In genomic region chr5:125491986-125492385, GRCh38 we compare ENCODE assay signal across 31 cellular contexts.
DNase-seq lines count a peak whose midpoint lies in the region; FAIRE-seq and TF ChIP-seq lines count a peak whose summit lies in the region.
"Had no signal": no experiment of that assay in that cellular context is flagged by ENCODE, and none has a peak within 500 bp of the region (broad histone marks: within the 10 kb centered on the region; RNA-seq: fewer than 3 reads in every experiment).

No MANE protein-coding gene starts in this region.

- H3K4me3 Mint-ChIP-seq in mesothelial cell of epicardium: no peak overlapping the region
- no peak overlapping the region for H3K4me3 Mint-ChIP-seq in activated CD4-positive, alpha-beta T cell treated with anti-CD3 and anti-CD28 coated beads, Interleukin-2, amount 10 ng/mL, durations not matched to agents 7 days and 5 days
- H3K4me3 Mint-ChIP-seq: activated CD4-positive, alpha-beta T cell treated with anti-CD3 and anti-CD28 coated beads, Interleukin-2, amount 10 ng/mL, durations not matched to agents 24 days and 14 days; activated CD8-positive, alpha-beta memory T cell treated with anti-CD3 and anti-CD28 coated beads, Interleukin-2, amount 10 ng/mL, durations not matched to agents 7 days and 5 days; activated naive CD8-positive, alpha-beta T cell treated with anti-CD3 and anti-CD28 coated beads, Interleukin-2, amount 10 ng/mL, durations not matched to agents 7 days and 5 days; B cell; brain; endodermal cell; stimulated activated naive CD8-positive, alpha-beta T cell treated with anti-CD3 and anti-CD28 coated beads, Interleukin-15, Interleukin-2, amounts not matched to agents 100 ng/mL and 50 ng/mL, for 24 hours had no signal

- no peak overlapping the region for H4K91ac ChIP-seq in H1 (replicated peaks; ENCODE audit: insufficient read length, low read length)

- H3K4ac ChIP-seq in H1 (replicated peaks; ENCODE audit: insufficient read length, low read depth, low read length): no peak overlapping the region

- H3K27ac Mint-ChIP-seq in mesothelial cell of epicardium: peak overlapping the region; percentile 40
- H3K27ac Mint-ChIP-seq in activated CD4-positive, alpha-beta T cell treated with anti-CD3 and anti-CD28 coated beads, Interleukin-2, amount 10 ng/mL, durations not matched to agents 7 days and 5 days: no peak overlapping the region
- H3K27ac Mint-ChIP-seq: activated CD4-positive, alpha-beta T cell treated with anti-CD3 and anti-CD28 coated beads, Interleukin-2, amount 10 ng/mL, durations not matched to agents 24 days and 14 days; activated CD8-positive, alpha-beta memory T cell treated with anti-CD3 and anti-CD28 coated beads, Interleukin-2, amount 10 ng/mL, durations not matched to agents 7 days and 5 days; activated naive CD8-positive, alpha-beta T cell treated with anti-CD3 and anti-CD28 coated beads, Interleukin-2, amount 10 ng/mL, durations not matched to agents 7 days and 5 days; B cell; endodermal cell; stimulated activated naive CD8-positive, alpha-beta T cell treated with anti-CD3 and anti-CD28 coated beads, Interleukin-15, Interleukin-2, amounts not matched to agents 100 ng/mL and 50 ng/mL, for 24 hours had no signal

- no peak overlapping the region for H3K23ac ChIP-seq in H1 (ENCODE audit: insufficient read length)

- H4K5ac ChIP-seq in H1 (ENCODE audit: insufficient read length, low read depth, low read length): no peak overlapping the region

- no peak overlapping the region for H2BK20ac ChIP-seq in H1 (ENCODE audit: low read length)

- H2BK5ac ChIP-seq in H1 (ENCODE audit: low read depth, low read length): no peak overlapping the region

- no peak for TF ChIP-seq RAD21 in H1 (IDR thresholded peaks at IDR 0.05 in 1 of 2, conservative IDR thresholded peaks at IDR 0.05 in 1 of 2; ENCODE audit: low read depth in 2 of 2, low read length in 2 of 2)

- H2AFZ ChIP-seq in H1 (ENCODE audit: low read length): peak overlapping the region; percentile 77
- H2AFZ ChIP-seq: GM23248 had no signal

- no peak overlapping the region for H2BK15ac ChIP-seq in H1 (ENCODE audit: low read length)

- H4K8ac ChIP-seq in H1 (ENCODE audit: extremely low read depth, insufficient read depth, low read length): no peak overlapping the region

- POLR2A ChIA-PET in H1 (lab: Charles Lee; ENCODE audit: partially characterized antibody): no interaction called here
- POLR2A ChIA-PET in activated CD4-positive, alpha-beta T cell treated with anti-CD3 and anti-CD28 coated beads, Interleukin-2, amount 10 ng/mL, durations not matched to agents 7 days and 5 days (lab: Charles Lee): no interaction called here

- peaks cover 3 to 9% of the 10 kb centered on the region in 2 experiments; a peak in 3 of 4 replicates for H3K9me3 ChIP-seq in H1 (ENCODE audit: insufficient read depth in 2 of 2, low read depth in 1 of 2, low read length in 1 of 2)
- H3K9me3 ChIP-seq: neutrophil, tibial artery had no signal

- peaks cover 0 to 4% (median 3%) of the 10 kb centered on the region in 4 experiments; a peak in 2 of 7 replicates for H3K4me1 ChIP-seq in H1 (replicated peaks in 1 of 4; ENCODE audit: control insufficient read depth in 3 of 4, insufficient read depth in 4 of 4, low read length in 3 of 4)
- H3K4me1 ChIP-seq: left lung, spleen had no signal

- H4K20me1 ChIP-seq in H1 (replicated peaks in 1 of 2; ENCODE audit: control insufficient read depth in 1 of 2, insufficient read depth in 2 of 2, low read length in 2 of 2): no peaks in the 10 kb centered on the region

- H3K27me3 Mint-ChIP-seq in mesothelial cell of epicardium (ENCODE audit: low read depth): no peaks in the 10 kb centered on the region
- no peaks in the 10 kb centered on the region for H3K27me3 Mint-ChIP-seq in activated CD4-positive, alpha-beta T cell treated with anti-CD3 and anti-CD28 coated beads, Interleukin-2, amount 10 ng/mL, durations not matched to agents 7 days and 5 days
- H3K27me3 Mint-ChIP-seq: activated CD4-positive, alpha-beta T cell treated with anti-CD3 and anti-CD28 coated beads, Interleukin-2, amount 10 ng/mL, durations not matched to agents 24 days and 14 days; activated CD8-positive, alpha-beta memory T cell treated with anti-CD3 and anti-CD28 coated beads, Interleukin-2, amount 10 ng/mL, durations not matched to agents 7 days and 5 days; B cell; stimulated activated naive CD8-positive, alpha-beta T cell treated with anti-CD3 and anti-CD28 coated beads, Interleukin-15, Interleukin-2, amounts not matched to agents 100 ng/mL and 50 ng/mL, for 24 hours had no signal

- no peaks in the 10 kb centered on the region for H3K23me2 ChIP-seq in H1 (ENCODE audit: low read depth, low read length)

- 0 out of 7 replicates have a peak overlapping the region, but pooled peaks of 1 of the 4 experiments have one; percentile 9 for H3K9ac ChIP-seq in H1 (replicated peaks in 1 of 4; ENCODE audit: extremely low read depth in 1 of 4, low read depth in 3 of 4, low read length in 3 of 4)
- H3K9ac ChIP-seq: GM23248 had no signal

- no peak for TF ChIP-seq EP300 in H1 (IDR thresholded peaks at IDR 0.05; ENCODE audit: borderline replicate concordance in 1 of 2, low read depth in 2 of 2, low read length in 2 of 2)

- CTCF ChIA-PET in H1 (lab: Charles Lee; ENCODE audit: partially characterized antibody): no interaction called here
- CTCF ChIA-PET in activated CD4-positive, alpha-beta T cell treated with anti-CD3 and anti-CD28 coated beads, Interleukin-2, amount 10 ng/mL, durations not matched to agents 7 days and 5 days (lab: Charles Lee): no interaction called here

- H3K4me2 ChIP-seq in H1 (ENCODE audit: insufficient read depth in 1 of 2, low read depth in 2 of 2, low read length in 2 of 2): peak overlapping the region in 1 of 2 experiments; percentile 24; a peak in 1 of 4 replicates

- no peak overlapping the region for H2BK120ac ChIP-seq in H1 (replicated peaks; ENCODE audit: low read depth, low read length)

- no peak overlapping the region for H3K27ac ChIP-seq in H1 (ENCODE audit: low read depth, low read length)
- H3K27ac ChIP-seq: 22Rv1, coronary artery, GM23248, left lung, neutrophil, spleen, tibial artery had no signal

- no peak overlapping the region for H3K18ac ChIP-seq in H1 (ENCODE audit: extremely low read depth, low read length)

- no peak overlapping the region for H3K56ac ChIP-seq in H1 (replicated peaks; ENCODE audit: insufficient read length, low read depth, low read length)

- no peaks in the 10 kb centered on the region for H3K27me3 ChIP-seq in H1 (replicated peaks in 1 of 4; ENCODE audit: control insufficient read depth in 3 of 4, extremely low read depth in 1 of 4, insufficient read depth in 3 of 4, low read length in 3 of 4)
- H3K27me3 ChIP-seq: left lung, neutrophil, spleen, tibial artery had no signal

- no peak for TF ChIP-seq POLR2A in H1 (IDR thresholded peaks at IDR 0.05; ENCODE audit: control extremely low read depth in 1 of 2, low read depth in 2 of 2, low read length in 2 of 2)

- H2BK12ac ChIP-seq in H1 (ENCODE audit: low read depth, low read length): no peak overlapping the region

- no peaks in the 10 kb centered on the region for H3K36me3 Mint-ChIP-seq in mesothelial cell of epicardium
- H3K36me3 Mint-ChIP-seq in activated CD4-positive, alpha-beta T cell treated with anti-CD3 and anti-CD28 coated beads, Interleukin-2, amount 10 ng/mL, durations not matched to agents 7 days and 5 days (ENCODE audit: low read depth): no peaks in the 10 kb centered on the region
- H3K36me3 Mint-ChIP-seq: activated CD8-positive, alpha-beta memory T cell treated with anti-CD3 and anti-CD28 coated beads, Interleukin-2, amount 10 ng/mL, durations not matched to agents 7 days and 5 days; activated naive CD8-positive, alpha-beta T cell treated with anti-CD3 and anti-CD28 coated beads, Interleukin-2, amount 10 ng/mL, durations not matched to agents 7 days and 5 days had no signal

- H3K14ac ChIP-seq in H1 (ENCODE audit: insufficient read length): no peak overlapping the region

- no peak overlapping the region for H2AK5ac ChIP-seq in H1 (ENCODE audit: low read depth, low read length)

- H3K36me3 ChIP-seq in H1 (ENCODE audit: control insufficient read depth in 2 of 4, insufficient read depth in 4 of 4, low read length in 3 of 4): peaks cover 0 to 4% (median 0%) of the 10 kb centered on the region in 4 experiments; a peak in 2 of 8 replicates
- H3K36me3 ChIP-seq: left lung, neutrophil, spleen, tibial artery had no signal

- H3K4me1 Mint-ChIP-seq in mesothelial cell of epicardium: peaks cover 15% of the 10 kb centered on the region
- H3K4me1 Mint-ChIP-seq in activated CD4-positive, alpha-beta T cell treated with anti-CD3 and anti-CD28 coated beads, Interleukin-2, amount 10 ng/mL, durations not matched to agents 7 days and 5 days: no peaks in the 10 kb centered on the region
- H3K4me1 Mint-ChIP-seq: activated CD4-positive, alpha-beta T cell treated with anti-CD3 and anti-CD28 coated beads, Interleukin-2, amount 10 ng/mL, durations not matched to agents 24 days and 14 days; activated CD8-positive, alpha-beta memory T cell treated with anti-CD3 and anti-CD28 coated beads, Interleukin-2, amount 10 ng/mL, durations not matched to agents 7 days and 5 days; activated naive CD8-positive, alpha-beta T cell treated with anti-CD3 and anti-CD28 coated beads, Interleukin-2, amount 10 ng/mL, durations not matched to agents 7 days and 5 days had no signal

- H3K79me2 ChIP-seq in H1 (ENCODE audit: control insufficient read depth in 1 of 2, insufficient read depth in 2 of 2, low read length in 2 of 2): no peaks in the 10 kb centered on the region

- peak; percentile 40 for DNase-seq in NCI-H82 (lab: John Stamatoyannopoulos, UW)
- no peak for DNase-seq in NCI-H82 treated with DMSO at 0.1 percent for 48 hours (lab: John Stamatoyannopoulos, UW; ENCODE audit: unreplicated experiment)
- no peak for DNase-seq in H1 (ENCODE audit: low read depth in 1 of 2, low spot score in 2 of 2)
- no peak for DNase-seq in mesothelial cell of epicardium (ENCODE audit: low spot score in 2 of 2, unreplicated experiment in 2 of 2)
- no peak for DNase-seq in AG08395 (ENCODE audit: low spot score)
- DNase-seq in activated CD4-positive, alpha-beta T cell treated with anti-CD3 and anti-CD28 coated beads, Interleukin-2, amount 10 ng/mL, durations not matched to agents 7 days and 5 days: no peak
- DNase-seq in cortex of kidney (lab: John Stamatoyannopoulos, UW): no peak
- DNase-seq in GM19238 (ENCODE audit: insufficient read length, low spot score): no peak
- DNase-seq: activated CD4-positive, alpha-beta T cell treated with anti-CD3 and anti-CD28 coated beads, Interleukin-2, amount 10 ng/mL, durations not matched to agents 24 days and 14 days; activated CD8-positive, alpha-beta memory T cell treated with anti-CD3 and anti-CD28 coated beads, Interleukin-2, amount 10 ng/mL, durations not matched to agents 7 days and 5 days; activated naive CD8-positive, alpha-beta T cell treated with anti-CD3 and anti-CD28 coated beads, Interleukin-2, amount 10 ng/mL, durations not matched to agents 7 days and 5 days; DND-41; endodermal cell; GM23248; head of caudate nucleus; Kasumi-1; left lung; NCI-H1105; NCI-H2029 treated with DMSO at 0.1 percent for 48 hours; NCI-H446 treated with DMSO at 0.1 percent for 48 hours; NK-92 treated with Interleukin-12 subunit alpha and Interleukin-12 subunit beta, amount 100 ng/mL, for 24 hours; spleen; stimulated activated CD4-positive, alpha-beta T cell treated with anti-CD3 and anti-CD28 coated beads, Interleukin-4, amount 100 ng/mL, for 4 hours; tibial artery had no signal

- H3K79me1 ChIP-seq in H1 (ENCODE audit: low read depth, low read length): no peaks in the 10 kb centered on the region

- WGBS in H1 (ENCODE audit: extremely low coverage in 1 of 2, insufficient coverage in 1 of 2, insufficient read length in 1 of 2, insufficient replicate concordance in 2 of 2, low coverage in 1 of 2, low lambda C conversion rate in 2 of 2, missing lambda C conversion rate in 1 of 2), 2 experiments: 6% methylated on average over 3 of the region's 3 CpGs; no CpG with 5 or more reads in 1 of the 2 experiments

- no peak overlapping the region for H3K4me3 ChIP-seq in H1 (ENCODE audit: extremely low read depth in 1 of 4, insufficient read depth in 2 of 4, low read depth in 3 of 4, low read length in 4 of 4)
- H3K4me3 ChIP-seq: coronary artery, GM23248, left lung, spleen, tibial artery had no signal

- no peak for FAIRE-seq in H1 (lab: Jason Lieb, UNC)
- FAIRE-seq: GM12891 had no signal

- TF ChIP-seq CTCF in H1 (IDR thresholded peaks at IDR 0.05; ENCODE audit: control extremely low read depth in 1 of 3, insufficient read depth in 1 of 3, low read depth in 1 of 3, low read length in 3 of 3): no peak
- TF ChIP-seq CTCF in mesothelial cell of epicardium (IDR thresholded peaks at IDR 0.05; ENCODE audit: unreplicated experiment): no peak

- peaks cover 11% of the 10 kb centered on the region for H3K9me3 Mint-ChIP-seq in mesothelial cell of epicardium
- H3K9me3 Mint-ChIP-seq in activated CD4-positive, alpha-beta T cell treated with anti-CD3 and anti-CD28 coated beads, Interleukin-2, amount 10 ng/mL, durations not matched to agents 7 days and 5 days: peaks cover 8% of the 10 kb centered on the region
- H3K9me3 Mint-ChIP-seq: activated CD4-positive, alpha-beta T cell treated with anti-CD3 and anti-CD28 coated beads, Interleukin-2, amount 10 ng/mL, durations not matched to agents 24 days and 14 days; stimulated activated naive CD8-positive, alpha-beta T cell treated with anti-CD3 and anti-CD28 coated beads, Interleukin-15, Interleukin-2, amounts not matched to agents 100 ng/mL and 50 ng/mL, for 24 hours had no signal
